In genomic region chr3:2837233-2837632, GRCh38 we compare ENCODE assay signal across 21 cellular contexts.
DNase-seq lines count a peak whose midpoint lies in the region; ATAC-seq, FAIRE-seq and TF ChIP-seq lines count a peak whose summit lies in the region.
"Had no signal": no experiment of that assay in that cellular context is flagged by ENCODE, and none has a peak within 500 bp of the region (broad histone marks: within the 10 kb centered on the region; RNA-seq: fewer than 3 reads in every experiment).

No MANE protein-coding gene starts in this region.

- H3K9me3 Mint-ChIP-seq in nephron progenitor cell = no peaks in the 10 kb centered on the region
- H3K9me3 Mint-ChIP-seq: CD4-positive, alpha-beta memory T cell had no signal

- H3K27ac Mint-ChIP-seq in nephron progenitor cell = peak overlapping the region; percentile 49
- H3K27ac Mint-ChIP-seq: CD4-positive, alpha-beta memory T cell; HFFc6 had no signal

- H3K4me3 ChIP-seq in SK-N-SH (ENCODE audit: low read depth in 2 of 2, low read length in 1 of 2) (no peak overlapping the region; a peak in 1 of 4 replicates), H1 (ENCODE audit: extremely low read depth in 1 of 4, insufficient read depth in 2 of 4, low read depth in 3 of 4, low read length in 4 of 4) (no peak overlapping the region)

- H3K27ac ChIP-seq in SK-N-SH (ENCODE audit: low read depth in 2 of 2, low read length in 1 of 2) (peak overlapping the region in 1 of 2 experiments; percentile 78; a peak in 2 of 4 replicates), H1 (ENCODE audit: low read depth, low read length) (no peak overlapping the region)
- H3K27ac ChIP-seq: C4-2B had no signal

- H2BK5ac ChIP-seq in H1 (ENCODE audit: low read depth, low read length) = no peak overlapping the region

- H2BK12ac ChIP-seq in H1 (ENCODE audit: low read depth, low read length) = no peak overlapping the region

- H3K18ac ChIP-seq in H1 (ENCODE audit: extremely low read depth, low read length) = no peak overlapping the region

- H3K27me3 ChIP-seq in SK-N-SH (ENCODE audit: insufficient read depth) (no peaks in the 10 kb centered on the region), H1 (replicated peaks in 1 of 4; ENCODE audit: control insufficient read depth in 3 of 4, extremely low read depth in 1 of 4, insufficient read depth in 3 of 4, low read length in 3 of 4) (no peaks in the 10 kb centered on the region)

- H2AFZ ChIP-seq in SK-N-SH (ENCODE audit: low read depth) (no peak overlapping the region), H1 (ENCODE audit: low read length) (no peak overlapping the region)

- no peaks in the 10 kb centered on the region for H3K9me2 ChIP-seq in SK-N-SH

- no peak overlapping the region for H2BK20ac ChIP-seq in H1 (ENCODE audit: low read length)

- no peak overlapping the region for H3K14ac ChIP-seq in H1 (ENCODE audit: insufficient read length)

- H3K4me1 Mint-ChIP-seq in nephron progenitor cell = peaks cover 33% of the 10 kb centered on the region
- H3K4me1 Mint-ChIP-seq: CD4-positive, alpha-beta memory T cell had no signal

- TF ChIP-seq RAD21 in SK-N-SH (IDR thresholded peaks at IDR 0.05; ENCODE audit: low read length) = peak; percentile 9; the same call in 1 of the 2 replicates
- TF ChIP-seq RAD21 in H1 (IDR thresholded peaks at IDR 0.05 in 1 of 2, conservative IDR thresholded peaks at IDR 0.05 in 1 of 2; ENCODE audit: low read depth in 2 of 2, low read length in 2 of 2) = no peak

- POLR2A ChIA-PET in SK-N-SH (lab: Yijun Ruan, JAX) (interaction anchor here (0.6 kb wide), 1 partner anchor 258 kb away, joined by 3 read pairs; no protein-coding TSS in a partner anchor), H1 (lab: Charles Lee; ENCODE audit: partially characterized antibody) (no interaction called here)

- TF ChIP-seq EP300 in SK-N-SH (IDR thresholded peaks at IDR 0.05; ENCODE audit: borderline replicate concordance in 1 of 2, low read depth in 1 of 2, low read length in 1 of 2) (peak in 1 of 2 experiments; percentile 41; a peak in 1 of 4 replicates), H1 (IDR thresholded peaks at IDR 0.05; ENCODE audit: borderline replicate concordance in 1 of 2, low read depth in 2 of 2, low read length in 2 of 2) (no peak)

- no peak overlapping the region for H3K23ac ChIP-seq in H1 (ENCODE audit: insufficient read length)

- peak overlapping the region; percentile 38; the same call in 1 of the 2 replicates for H4K8ac ChIP-seq in H1 (ENCODE audit: extremely low read depth, insufficient read depth, low read length)

- no peaks in the 10 kb centered on the region for H3K23me2 ChIP-seq in H1 (ENCODE audit: low read depth, low read length)

- H3K36me3 ChIP-seq in SK-N-SH (replicated peaks in 1 of 2; ENCODE audit: control insufficient read depth in 1 of 2, insufficient read depth in 2 of 2, low read length in 1 of 2) (no peaks in the 10 kb centered on the region), H1 (ENCODE audit: control insufficient read depth in 2 of 4, insufficient read depth in 4 of 4, low read length in 3 of 4) (no peaks in the 10 kb centered on the region)

- no peaks in the 10 kb centered on the region for H3F3A ChIP-seq in SK-N-SH (replicated peaks; ENCODE audit: insufficient read depth)

- H3K4me1 ChIP-seq in SK-N-SH (ENCODE audit: control insufficient read depth in 1 of 2, insufficient read depth in 2 of 2, low read depth in 1 of 2, low read length in 1 of 2) (peaks cover 0 to 11% of the 10 kb centered on the region in 2 experiments; a peak in 2 of 4 replicates), H1 (replicated peaks in 1 of 4; ENCODE audit: control insufficient read depth in 3 of 4, insufficient read depth in 4 of 4, low read length in 3 of 4) (no peaks in the 10 kb centered on the region)

- H3K4ac ChIP-seq in H1 (replicated peaks; ENCODE audit: insufficient read length, low read depth, low read length) = no peak overlapping the region

- H2AK5ac ChIP-seq in H1 (ENCODE audit: low read depth, low read length) = no peak overlapping the region

- FAIRE-seq in H1 (lab: Jason Lieb, UNC) = no peak
- FAIRE-seq: GM12892, GM19239, HepG2, HTR-8/SVneo had no signal

- H3K36me3 Mint-ChIP-seq in nephron progenitor cell (ENCODE audit: low read depth) = no peaks in the 10 kb centered on the region
- H3K36me3 Mint-ChIP-seq: CD4-positive, alpha-beta memory T cell had no signal

- no peak overlapping the region for H4K91ac ChIP-seq in H1 (replicated peaks; ENCODE audit: insufficient read length, low read length)

- H3K56ac ChIP-seq in H1 (replicated peaks; ENCODE audit: insufficient read length, low read depth, low read length) = no peak overlapping the region

- peak; percentile 72 for DNase-seq in SK-N-SH
- no peak for DNase-seq in H1 (ENCODE audit: low read depth in 1 of 2, low spot score in 2 of 2)
- DNase-seq in nephron progenitor cell = no peak
- no peak for DNase-seq in islet precursor cell
- DNase-seq in middle frontal gyrus (ENCODE audit: extremely low spot score, low spot score) = no peak
- DNase-seq in C1 segment of cervical spinal cord (lab: John Stamatoyannopoulos, UW) = no peak
- DNase-seq: 8988T; AML-193; CD4-positive, alpha-beta memory T cell; DMS153; DND-41; GDM1; HCEC 1CT; HFFc6 had no signal

- no peak overlapping the region for H2BK15ac ChIP-seq in H1 (ENCODE audit: low read length)

- no peak overlapping the region for H2BK120ac ChIP-seq in H1 (replicated peaks; ENCODE audit: low read depth, low read length)

- TF ChIP-seq CTCF in SK-N-SH (IDR thresholded peaks at IDR 0.05) (no peak), H1 (IDR thresholded peaks at IDR 0.05; ENCODE audit: control extremely low read depth in 1 of 3, insufficient read depth in 1 of 3, low read depth in 1 of 3, low read length in 3 of 3) (no peak), nephron progenitor cell (IDR thresholded peaks at IDR 0.05) (no peak)

- no peaks in the 10 kb centered on the region for H3K9me3 ChIP-seq in SK-N-SH
- no peaks in the 10 kb centered on the region for H3K9me3 ChIP-seq in H1 (ENCODE audit: insufficient read depth in 2 of 2, low read depth in 1 of 2, low read length in 1 of 2)

- H3K27me3 Mint-ChIP-seq in nephron progenitor cell (ENCODE audit: low read depth, poor library complexity) = no peaks in the 10 kb centered on the region

- no peak for TF ChIP-seq POLR2A in H1 (IDR thresholded peaks at IDR 0.05; ENCODE audit: control extremely low read depth in 1 of 2, low read depth in 2 of 2, low read length in 2 of 2)

- WGBS in SK-N-SH (ENCODE audit: low lambda C conversion rate) = 3% methylated on average over 6 of the region's 6 CpGs
- 95% methylated on average over 6 of the region's 6 CpGs; no CpG with 5 or more reads in 1 of the 2 experiments for WGBS in H1 (ENCODE audit: extremely low coverage in 1 of 2, insufficient coverage in 1 of 2, insufficient read length in 1 of 2, insufficient replicate concordance in 2 of 2, low coverage in 1 of 2, low lambda C conversion rate in 2 of 2, missing lambda C conversion rate in 1 of 2), 2 experiments

- H3K79me2 ChIP-seq in SK-N-SH (ENCODE audit: insufficient read depth) (no peaks in the 10 kb centered on the region), H1 (ENCODE audit: control insufficient read depth in 1 of 2, insufficient read depth in 2 of 2, low read length in 2 of 2) (no peaks in the 10 kb centered on the region)

- H4K20me1 ChIP-seq in SK-N-SH (ENCODE audit: insufficient read depth) = no peaks in the 10 kb centered on the region
- no peaks in the 10 kb centered on the region for H4K20me1 ChIP-seq in H1 (replicated peaks in 1 of 2; ENCODE audit: control insufficient read depth in 1 of 2, insufficient read depth in 2 of 2, low read length in 2 of 2)

- CTCF ChIA-PET in SK-N-SH (lab: Yijun Ruan, JAX) = interaction anchor here (0.6 to 1.9 kb wide), 3 partner anchors 72 to 1745 kb away, joined by 3 to 7 read pairs (median 3); no protein-coding TSS in a partner anchor
- CTCF ChIA-PET in H1 (lab: Charles Lee; ENCODE audit: partially characterized antibody) = interaction anchor here (1.5 kb wide), 1 partner anchor 10 kb away, joined by 5 read pairs; no protein-coding TSS in a partner anchor

- H3K4me2 ChIP-seq in SK-N-SH = no peak overlapping the region
- H3K4me2 ChIP-seq in H1 (ENCODE audit: insufficient read depth in 1 of 2, low read depth in 2 of 2, low read length in 2 of 2) = no peak overlapping the region

- ATAC-seq in SK-N-SH treated with all-trans-retinoic acid at 6 μM for 48 hours (no peak; the same call in 2 of the 3 replicates), HG03571 (IDR thresholded peaks at IDR 0.05; ENCODE audit: unreplicated experiment) (no peak)
- ATAC-seq: HepG2 had no signal

- H3K4me3 Mint-ChIP-seq in nephron progenitor cell = no peak overlapping the region
- H3K4me3 Mint-ChIP-seq: CD4-positive, alpha-beta memory T cell; HFFc6 had no signal

- no peaks in the 10 kb centered on the region for H3K79me1 ChIP-seq in H1 (ENCODE audit: low read depth, low read length)

- H3K9ac ChIP-seq in SK-N-SH (no peak overlapping the region), H1 (replicated peaks in 1 of 4; ENCODE audit: extremely low read depth in 1 of 4, low read depth in 3 of 4, low read length in 3 of 4) (no peak overlapping the region)

- no peak overlapping the region for H4K5ac ChIP-seq in H1 (ENCODE audit: insufficient read length, low read depth, low read length)

TF ChIP-seq in SK-N-SH, 30 proteins besides CTCF, POLR2A, EP300 and RAD21 (continues in another document):
- TF ChIP-seq RCOR1 (IDR thresholded peaks at IDR 0.05; ENCODE audit: low read length) (peak; percentile 45; the same call in 1 of the 2 replicates), CHD2 (IDR thresholded peaks at IDR 0.05; ENCODE audit: low read length, partially characterized antibody) (peak; percentile 43), POLR2AphosphoS5 (IDR thresholded peaks at IDR 0.05; ENCODE audit: low read depth, low read length) (no peak), GATA2 (CRISPR knock-in tag; IDR thresholded peaks at IDR 0.05) (peak; percentile 85), FOXJ3 (CRISPR knock-in tag; IDR thresholded peaks at IDR 0.05) (peak; percentile 72)

TF ChIP-seq in SK-N-SH treated with all-trans-retinoic acid at 6 μM for 48 hours, 23 proteins besides CTCF, POLR2A, EP300 and RAD21:
- TF ChIP-seq BACH2 (CRISPR knock-in tag; IDR thresholded peaks at IDR 0.05; ENCODE audit: borderline replicate concordance) (no peak), ZNF8 (CRISPR knock-in tag; IDR thresholded peaks at IDR 0.05) (no peak)

TF ChIP-seq in H1, 55 proteins besides CTCF, POLR2A, EP300 and RAD21 (continues in another document):
- TF ChIP-seq, protein P1, sequence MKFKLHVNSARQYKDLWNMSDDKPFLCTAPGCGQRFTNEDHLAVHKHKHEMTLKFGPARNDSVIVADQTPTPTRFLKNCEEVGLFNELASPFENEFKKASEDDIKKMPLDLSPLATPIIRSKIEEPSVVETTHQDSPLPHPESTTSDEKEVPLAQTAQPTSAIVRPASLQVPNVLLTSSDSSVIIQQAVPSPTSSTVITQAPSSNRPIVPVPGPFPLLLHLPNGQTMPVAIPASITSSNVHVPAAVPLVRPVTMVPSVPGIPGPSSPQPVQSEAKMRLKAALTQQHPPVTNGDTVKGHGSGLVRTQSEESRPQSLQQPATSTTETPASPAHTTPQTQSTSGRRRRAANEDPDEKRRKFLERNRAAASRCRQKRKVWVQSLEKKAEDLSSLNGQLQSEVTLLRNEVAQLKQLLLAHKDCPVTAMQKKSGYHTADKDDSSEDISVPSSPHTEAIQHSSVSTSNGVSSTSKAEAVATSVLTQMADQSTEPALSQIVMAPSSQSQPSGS (IDR thresholded peaks at IDR 0.05; ENCODE audit: low read length) = no peak
- TF ChIP-seq BCL11A (IDR thresholded peaks at IDR 0.05; ENCODE audit: low read depth in 2 of 2, low read length in 2 of 2) (no peak), POU5F1 (IDR thresholded peaks at IDR 0.05; ENCODE audit: low read depth, low read length) (no peak)

Comparison
In these comparisons a context has a peak if more than half of its experiments do, and no peak if none do; other contexts are left out.
1. Of the 17 proteins assayed by ChIP-seq in both H1 and SK-N-SH: peak only in H1: none; only in SK-N-SH: CHD2 and RAD21; in both: none; in neither: 14; mixed calls (peak in some experiments, not most) for 1.